In the genomic region with DNA sequence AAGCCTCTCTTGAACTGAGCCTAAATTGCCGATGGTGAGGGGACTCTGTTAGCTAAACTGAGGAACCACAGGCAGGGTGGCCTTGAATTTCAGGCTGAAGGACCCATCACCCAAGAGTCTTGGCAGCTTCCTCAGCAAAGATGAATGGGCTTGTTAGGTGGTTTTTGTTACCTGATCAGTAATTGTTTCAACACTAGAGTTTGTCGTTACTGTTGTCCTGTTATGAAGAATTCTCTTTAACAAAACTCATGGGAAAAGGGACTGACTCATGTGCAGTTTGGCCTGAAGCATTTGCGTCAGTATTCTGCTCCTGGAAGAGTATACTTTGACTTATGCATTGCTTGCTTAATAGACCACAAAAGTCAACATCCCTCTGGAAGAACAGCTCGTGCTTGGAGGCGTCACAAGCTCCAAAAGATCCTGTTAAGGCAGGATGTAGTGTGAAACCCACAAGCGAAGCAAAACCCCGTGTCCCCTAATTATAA, we compare ENCODE assay signal across 15 cellular contexts.
A peak's percentile ranks its signal among the peaks of the same experiment; 100 is the strongest.
DNase-seq lines count a peak whose midpoint lies in the region; ATAC-seq, FAIRE-seq and TF ChIP-seq lines count a peak whose summit lies in the region.
"Had no signal": no experiment of that assay in that cellular context is flagged by ENCODE, and none has a peak within 500 bp of the region (broad histone marks: within the 10 kb centered on the region; RNA-seq: fewer than 3 reads in every experiment).

No MANE protein-coding gene starts in this region.

- H3K9me3 Mint-ChIP-seq in MCF 10A (ENCODE audit: unreplicated experiment) (no peaks in the 10 kb centered on the region), endothelial cell (ENCODE audit: unreplicated experiment) (no peaks in the 10 kb centered on the region)
- no peaks in the 10 kb centered on the region for H3K9me3 Mint-ChIP-seq in effector memory CD8-positive, alpha-beta T cell
- H3K9me3 Mint-ChIP-seq: neural crest cell had no signal

- TF ChIP-seq CTCF in 22Rv1 (IDR thresholded peaks at IDR 0.05) (no peak), MCF 10A (IDR thresholded peaks at IDR 0.05; ENCODE audit: unreplicated experiment) (no peak), endothelial cell (IDR thresholded peaks at IDR 0.05; ENCODE audit: unreplicated experiment) (no peak)

- no TSS peak for BruUV-seq in MCF 10A (replicated peaks; lab: Mats Ljungman, UMichigan)

- H3K27me3 Mint-ChIP-seq in MCF 10A (ENCODE audit: insufficient read depth, unreplicated experiment) (no peaks in the 10 kb centered on the region), endothelial cell (ENCODE audit: unreplicated experiment) (no peaks in the 10 kb centered on the region)
- H3K27me3 Mint-ChIP-seq in effector memory CD8-positive, alpha-beta T cell, result no peaks in the 10 kb centered on the region

- peak overlapping the region; percentile 99 for H3K27ac Mint-ChIP-seq in MCF 10A (ENCODE audit: low read depth, unreplicated experiment)
- no peak overlapping the region for H3K27ac Mint-ChIP-seq in endothelial cell (ENCODE audit: unreplicated experiment)
- no peak overlapping the region for H3K27ac Mint-ChIP-seq in effector memory CD8-positive, alpha-beta T cell

- POLR2A ChIA-PET in MCF 10A (lab: Yijun Ruan, JAX), result interaction anchor here (0.7 to 3.4 kb wide), 34 partner anchors 11 to 861 kb away, joined by 3 to 22 read pairs (median 4); partner anchors contain the start of genes IRX3 and IRX5

- H3K27ac ChIP-seq in 22Rv1 (peak overlapping the region; percentile 69), caudate nucleus (ENCODE audit: low read depth, low read length) (no peak overlapping the region)
- H3K27ac ChIP-seq: HL-60 had no signal

- intact Hi-C loops in MCF 10A (cut with micrococcal nuclease), result loop anchor here (1.0 to 10.0 kb wide), 4 partner anchors 186 to 852 kb away; partner anchors contain the start of gene IRX5

- peaks cover 16% of the 10 kb centered on the region for H3K36me3 Mint-ChIP-seq in MCF 10A (ENCODE audit: insufficient read depth, unreplicated experiment)
- no peaks in the 10 kb centered on the region for H3K36me3 Mint-ChIP-seq in endothelial cell (ENCODE audit: low read depth, unreplicated experiment)
- H3K36me3 Mint-ChIP-seq in effector memory CD8-positive, alpha-beta T cell (ENCODE audit: insufficient read depth), result no peaks in the 10 kb centered on the region

- CTCF ChIA-PET in MCF 10A (lab: Yijun Ruan, JAX), result interaction anchor here (0.5 to 2.5 kb wide), 5 partner anchors 46 to 579 kb away, joined by 3 to 8 read pairs (median 3); no protein-coding TSS in a partner anchor

- H3K4me1 Mint-ChIP-seq in MCF 10A (ENCODE audit: insufficient read depth, unreplicated experiment) (peaks cover 41% of the 10 kb centered on the region), endothelial cell (ENCODE audit: unreplicated experiment) (peaks cover 12% of the 10 kb centered on the region)
- H3K4me1 Mint-ChIP-seq in effector memory CD8-positive, alpha-beta T cell (ENCODE audit: low read depth in 2 of 2), result peaks cover 0 to 2% of the 10 kb centered on the region in 2 donors

- ATAC-seq in effector memory CD8-positive, alpha-beta T cell (replicated peaks), result no peak
- ATAC-seq: Right ventricle myocardium inferior had no signal

- peak overlapping the region; percentile 54 for H3K4me3 Mint-ChIP-seq in MCF 10A (ENCODE audit: unreplicated experiment)
- H3K4me3 Mint-ChIP-seq in endothelial cell (ENCODE audit: unreplicated experiment), result no peak overlapping the region
- H3K4me3 Mint-ChIP-seq in effector memory CD8-positive, alpha-beta T cell, result no peak overlapping the region
- H3K4me3 Mint-ChIP-seq: neural crest cell had no signal

- no peak for FAIRE-seq in HTR-8/SVneo (lab: Jason Lieb, UNC)

- peak; percentile 19 for DNase-seq in HTR-8/SVneo (ENCODE audit: insufficient read length, low spot score)
- peak; percentile 99 for DNase-seq in MCF 10A (ENCODE audit: unreplicated experiment)
- peak; percentile 74 for DNase-seq in kidney glomerular epithelial cell (lab: John Stamatoyannopoulos, UW)
- DNase-seq in caudate nucleus (lab: John Stamatoyannopoulos, UW), result no peak
- DNase-seq in NCI-H2171 treated with DMSO at 0.1 percent for 48 hours (lab: John Stamatoyannopoulos, UW), result no peak
- DNase-seq in endothelial cell (ENCODE audit: low spot score), result no peak
- DNase-seq in effector memory CD8-positive, alpha-beta T cell, result no peak
- DNase-seq: activated naive CD4-positive, alpha-beta T cell treated with Interleukin-2 at 50 U/mL for 16 hours; NCI-H187; stimulated activated CD4-positive, alpha-beta T cell treated with anti-CD3 and anti-CD28 coated beads, Interleukin-4, amount 100 ng/mL, for 24 hours; substantia nigra had no signal

Comparison
In these comparisons a context has a peak if more than half of its experiments do, and no peak if none do; other contexts are left out.
1. DNase-seq: peak in HTR-8/SVneo (single experiment), MCF 10A (single experiment) and kidney glomerular epithelial cell (single experiment); none in caudate nucleus (0 of 61), NCI-H2171 treated with DMSO at 0.1 percent for 48 hours (single experiment), endothelial cell (single experiment) and effector memory CD8-positive, alpha-beta T cell (0 of 3).